In genomic region chr1:43152866-43153265, GRCh38 we compare ENCODE assay signal across 17 cellular contexts. TPM values are rescaled to one million over a fixed set of nuclear protein-coding genes. Genes with fewer than 3 reads are reported as not detected.
DNase-seq lines count a peak whose midpoint lies in the region; ATAC-seq, FAIRE-seq and TF ChIP-seq lines count a peak whose summit lies in the region.
"Had no signal": no experiment of that assay in that cellular context is flagged by ENCODE, and none has a peak within 500 bp of the region (broad histone marks: within the 10 kb centered on the region; RNA-seq: fewer than 3 reads in every experiment).

No MANE protein-coding gene starts in this region.

- DNase-seq in A549 (ENCODE audit: low read depth in 1 of 2, low spot score in 1 of 2) (no peak), HCT116 (ENCODE audit: low read depth, low spot score) (no peak), RWPE2 (ENCODE audit: low spot score) (no peak), esophagus muscularis mucosa (ENCODE audit: extremely low spot score) (peak; percentile 90), testis (no peak), NCI-H524 treated with DMSO at 0.1 percent for 48 hours (lab: John Stamatoyannopoulos, UW) (no peak)
- DNase-seq in CD4-positive, alpha-beta memory T cell = no peak
- no peak for DNase-seq in activated CD4-positive, alpha-beta T cell treated with anti-CD3 and anti-CD28 coated beads, Interleukin-2, amount 10 ng/mL, durations not matched to agents 24 days and 14 days
- DNase-seq: heart left ventricle, kidney glomerular epithelial cell, MM.1S, NCI-H226, PC-3 had no signal

- no peaks in the 10 kb centered on the region for H3K36me3 ChIP-seq in HCT116 (ENCODE audit: control insufficient read depth in 1 of 2, insufficient read depth in 2 of 2, low read length in 2 of 2)
- H3K36me3 ChIP-seq in RWPE2 (ENCODE audit: low read depth) = no peaks in the 10 kb centered on the region
- H3K36me3 ChIP-seq in esophagus muscularis mucosa = no peaks in the 10 kb centered on the region
- H3K36me3 ChIP-seq in CD4-positive, alpha-beta memory T cell (ENCODE audit: insufficient read depth, low read length) = no peaks in the 10 kb centered on the region
- no peaks in the 10 kb centered on the region for H3K36me3 ChIP-seq in testis (ENCODE audit: low read depth, missing control alignments)
- H3K36me3 ChIP-seq: cardiac muscle cell, heart left ventricle had no signal

- no peak for FAIRE-seq in A549 (lab: Jason Lieb, UNC)
- FAIRE-seq: D721Med had no signal

- no peak for TF ChIP-seq POLR2A in A549 (IDR thresholded peaks at IDR 0.05; ENCODE audit: low read length)
- no peak for TF ChIP-seq POLR2A in HCT116 (IDR thresholded peaks at IDR 0.05; ENCODE audit: borderline replicate concordance, extremely low read depth, insufficient read depth, insufficient read length)
- no peak for TF ChIP-seq POLR2A in esophagus muscularis mucosa (IDR thresholded peaks at IDR 0.05; ENCODE audit: low read depth)
- no peak for TF ChIP-seq POLR2A in testis (IDR thresholded peaks at IDR 0.05)

- no peaks in the 10 kb centered on the region for H3K79me2 ChIP-seq in HCT116 (ENCODE audit: insufficient read depth, low read length)

- TF ChIP-seq RAD21 in A549 (conservative IDR thresholded peaks at IDR 0.05 in 1 of 2, IDR thresholded peaks at IDR 0.05 in 1 of 2) (no peak), HCT116 (IDR thresholded peaks at IDR 0.05; ENCODE audit: low read depth) (no peak)

- intact Hi-C loops in HCT116 (cut with micrococcal nuclease) (no loop called here), esophagus muscularis mucosa (cut with DNase I) (no loop called here), testis (cut with DNase I; ENCODE audit: low total_unique reads) (no loop called here)
- intact Hi-C loops in CD4-positive, alpha-beta memory T cell (cut with micrococcal nuclease) = no loop called here
- intact Hi-C loops in activated CD4-positive, alpha-beta T cell treated with anti-CD3 and anti-CD28 coated beads, Interleukin-2, amount 10 ng/mL, durations not matched to agents 24 days and 14 days (cut with micrococcal nuclease) = no loop called here

- TF ChIP-seq EP300 in A549 (IDR thresholded peaks at IDR 0.05) (no peak), esophagus muscularis mucosa (IDR thresholded peaks at IDR 0.05) (no peak)

- peaks cover 0 to 5% (median 0%) of the 10 kb centered on the region in 4 donors for H3K4me1 Mint-ChIP-seq in CD4-positive, alpha-beta memory T cell
- no peaks in the 10 kb centered on the region for H3K4me1 Mint-ChIP-seq in activated CD4-positive, alpha-beta T cell treated with anti-CD3 and anti-CD28 coated beads, Interleukin-2, amount 10 ng/mL, durations not matched to agents 24 days and 14 days

- no TSS peak for BruUV-seq in HCT116 (replicated peaks; lab: Mats Ljungman, UMichigan)

- no peaks in the 10 kb centered on the region for H3K9me2 ChIP-seq in HCT116 (ENCODE audit: insufficient read depth)

- H3K36me3 Mint-ChIP-seq in CD4-positive, alpha-beta memory T cell = no peaks in the 10 kb centered on the region
- no peaks in the 10 kb centered on the region for H3K36me3 Mint-ChIP-seq in activated CD4-positive, alpha-beta T cell treated with anti-CD3 and anti-CD28 coated beads, Interleukin-2, amount 10 ng/mL, durations not matched to agents 24 days and 14 days (ENCODE audit: low read depth)
- H3K36me3 Mint-ChIP-seq: activated naive CD8-positive, alpha-beta T cell had no signal

- H3K9me3 Mint-ChIP-seq in CD4-positive, alpha-beta memory T cell = no peaks in the 10 kb centered on the region
- H3K9me3 Mint-ChIP-seq in activated CD4-positive, alpha-beta T cell treated with anti-CD3 and anti-CD28 coated beads, Interleukin-2, amount 10 ng/mL, durations not matched to agents 24 days and 14 days = no peaks in the 10 kb centered on the region
- H3K9me3 Mint-ChIP-seq: stimulated activated naive CD8-positive, alpha-beta T cell treated with anti-CD3 and anti-CD28 coated beads, Interleukin-15, Interleukin-2, amounts not matched to agents 100 ng/mL and 50 ng/mL, for 24 hours had no signal

- POLR2A ChIA-PET in A549 (lab: Yijun Ruan, JAX) (no interaction called here), HCT116 (lab: Charles Lee) (no interaction called here)
- POLR2A ChIA-PET in CD4-positive, alpha-beta memory T cell (lab: Charles Lee; ENCODE audit: partially characterized antibody) = no interaction called here

- H3K27me3 ChIP-seq in HCT116 (ENCODE audit: insufficient read depth, low read length) (no peaks in the 10 kb centered on the region), RWPE2 (ENCODE audit: insufficient read depth, poor library complexity, severe bottlenecking) (no peaks in the 10 kb centered on the region), esophagus muscularis mucosa (peaks cover 0 to 67% (median 8%) of the 10 kb centered on the region in 4 donors), testis (no peaks in the 10 kb centered on the region)
- H3K27me3 ChIP-seq in CD4-positive, alpha-beta memory T cell (ENCODE audit: insufficient read depth, low read length) = peaks cover 18% of the 10 kb centered on the region
- H3K27me3 ChIP-seq: cardiac muscle cell had no signal

- no peaks in the 10 kb centered on the region for H3K4me1 ChIP-seq in A549
- peaks cover 2 to 9% of the 10 kb centered on the region in 2 experiments; a peak in 3 of 4 replicates for H3K4me1 ChIP-seq in HCT116 (ENCODE audit: control insufficient read depth in 1 of 2, insufficient read depth in 2 of 2, low read length in 2 of 2)
- H3K4me1 ChIP-seq in RWPE2 (ENCODE audit: insufficient read depth, poor library complexity, severe bottlenecking) = peaks cover 17% of the 10 kb centered on the region
- peaks cover 6 to 8% (median 7%) of the 10 kb centered on the region in 4 donors for H3K4me1 ChIP-seq in esophagus muscularis mucosa
- H3K4me1 ChIP-seq in CD4-positive, alpha-beta memory T cell (ENCODE audit: insufficient read depth, low read length) = peaks cover under 1% of the 10 kb centered on the region
- no peaks in the 10 kb centered on the region for H3K4me1 ChIP-seq in testis

- H4K20me1 ChIP-seq in HCT116 (ENCODE audit: insufficient read depth) = no peaks in the 10 kb centered on the region

- H2AFZ ChIP-seq in HCT116 (ENCODE audit: low read depth, low read length, poor library complexity, severe bottlenecking) = peak overlapping the region; percentile 81

- 75% methylated on average over 4 of the region's 4 CpGs for WGBS in A549 (ENCODE audit: missing lambda C conversion rate)
- WGBS in esophagus muscularis mucosa = 68% methylated on average over 4 of the region's 4 CpGs
- WGBS in testis, 2 donors = 69 to 83% methylated on average over 4 of the region's 4 CpGs

- RAD21 ChIA-PET in HCT116 (lab: Charles Lee; ENCODE audit: low non-redundant PET in 1 of 2, low total read pairs in 2 of 2, uncharacterized antibody in 2 of 2, unreplicated experiment in 2 of 2) = no interaction called here

- H3K9me3 ChIP-seq in A549 (no peaks in the 10 kb centered on the region), HCT116 (ENCODE audit: control insufficient read depth in 1 of 2, insufficient read depth in 1 of 2, low read depth in 1 of 2, low read length in 2 of 2) (no peaks in the 10 kb centered on the region), RWPE2 (ENCODE audit: severe bottlenecking) (no peaks in the 10 kb centered on the region), esophagus muscularis mucosa (no peaks in the 10 kb centered on the region), testis (no peaks in the 10 kb centered on the region)
- no peaks in the 10 kb centered on the region for H3K9me3 ChIP-seq in CD4-positive, alpha-beta memory T cell (ENCODE audit: control insufficient read depth in 1 of 2, low read length in 2 of 2)
- H3K9me3 ChIP-seq: heart left ventricle had no signal

- H3K27me3 Mint-ChIP-seq in CD4-positive, alpha-beta memory T cell = peaks cover 25 to 31% of the 10 kb centered on the region in 2 donors
- H3K27me3 Mint-ChIP-seq in activated CD4-positive, alpha-beta T cell treated with anti-CD3 and anti-CD28 coated beads, Interleukin-2, amount 10 ng/mL, durations not matched to agents 24 days and 14 days = peaks cover 23% of the 10 kb centered on the region

- H3K27ac ChIP-seq in A549 = peak overlapping the region; percentile 17 to 54; a peak in 2 of 6 replicates
- H3K27ac ChIP-seq in HCT116 (ENCODE audit: low read depth, low read length) = no peak overlapping the region
- H3K27ac ChIP-seq in RWPE2 (ENCODE audit: poor library complexity, severe bottlenecking) = peak overlapping the region; percentile 34
- no peak overlapping the region for H3K27ac ChIP-seq in esophagus muscularis mucosa (replicated peaks in 1 of 4)
- no peak overlapping the region for H3K27ac ChIP-seq in CD4-positive, alpha-beta memory T cell (ENCODE audit: low read depth, low read length)
- no peak overlapping the region for H3K27ac ChIP-seq in testis
- H3K27ac ChIP-seq: cardiac muscle cell, heart left ventricle had no signal

- no peak for TF ChIP-seq CTCF in A549 (IDR thresholded peaks at IDR 0.05)
- no peak for TF ChIP-seq CTCF in HCT116 (IDR thresholded peaks at IDR 0.05 in 2 of 3, conservative IDR thresholded peaks at IDR 0.05 in 1 of 3; ENCODE audit: borderline replicate concordance in 1 of 3, insufficient read depth in 1 of 3, low read depth in 2 of 3, low read length in 2 of 3)
- no peak for TF ChIP-seq CTCF in RWPE2 (IDR thresholded peaks at IDR 0.05; ENCODE audit: poor library complexity, severe bottlenecking)
- TF ChIP-seq CTCF in esophagus muscularis mucosa (IDR thresholded peaks at IDR 0.05) = no peak
- no peak for TF ChIP-seq CTCF in testis (IDR thresholded peaks at IDR 0.05)

- CTCF ChIA-PET in A549 (lab: Yijun Ruan, JAX) (interaction anchor here (0.6 kb wide), 1 partner anchor 169 kb away, joined by 3 read pairs; no protein-coding TSS in a partner anchor), HCT116 (lab: Charles Lee) (interaction anchor here (1.6 kb wide), 1 partner anchor 9 kb away, joined by 9 read pairs; no protein-coding TSS in a partner anchor)
- CTCF ChIA-PET in CD4-positive, alpha-beta memory T cell (lab: Charles Lee; ENCODE audit: partially characterized antibody) = interaction anchor here (0.7 kb wide), 1 partner anchor 307 kb away, joined by 3 read pairs; the partner anchor contains the start of gene ZNF691

- H3K4me3 ChIP-seq in A549 (no peak overlapping the region), HCT116 (replicated peaks in 1 of 2; ENCODE audit: low read depth in 1 of 2, low read length in 2 of 2) (no peak overlapping the region), RWPE2 (ENCODE audit: severe bottlenecking) (no peak overlapping the region), esophagus muscularis mucosa (no peak overlapping the region), testis (no peak overlapping the region)
- H3K4me3 ChIP-seq in CD4-positive, alpha-beta memory T cell (ENCODE audit: low read length in 2 of 2) = no peak overlapping the region
- H3K4me3 ChIP-seq: cardiac muscle cell, heart left ventricle had no signal

- ATAC-seq in A549 (no peak), HCT116 (no peak; the same call in 1 of the 2 replicates), RWPE2 (ENCODE audit: low read depth) (peak; percentile 96)
- ATAC-seq: heart left ventricle, PC-3 had no signal

- H3K4me2 ChIP-seq in A549 = no peak overlapping the region
- H3K4me2 ChIP-seq in HCT116 (ENCODE audit: low read length) = peak overlapping the region; percentile 1; the same call in 1 of the 2 replicates

- H3K27ac Mint-ChIP-seq in CD4-positive, alpha-beta memory T cell = no peak overlapping the region
- no peak overlapping the region for H3K27ac Mint-ChIP-seq in activated CD4-positive, alpha-beta T cell treated with anti-CD3 and anti-CD28 coated beads, Interleukin-2, amount 10 ng/mL, durations not matched to agents 24 days and 14 days
- H3K27ac Mint-ChIP-seq: activated naive CD8-positive, alpha-beta T cell; stimulated activated naive CD8-positive, alpha-beta T cell treated with anti-CD3 and anti-CD28 coated beads, Interleukin-15, Interleukin-2, amounts not matched to agents 100 ng/mL and 50 ng/mL, for 24 hours had no signal

- no peak overlapping the region for H3K9ac ChIP-seq in HCT116 (ENCODE audit: low read length)

- H3K4me3 Mint-ChIP-seq in CD4-positive, alpha-beta memory T cell = no peak overlapping the region
- no peak overlapping the region for H3K4me3 Mint-ChIP-seq in activated CD4-positive, alpha-beta T cell treated with anti-CD3 and anti-CD28 coated beads, Interleukin-2, amount 10 ng/mL, durations not matched to agents 24 days and 14 days
- H3K4me3 Mint-ChIP-seq: activated naive CD8-positive, alpha-beta T cell; stimulated activated naive CD8-positive, alpha-beta T cell treated with anti-CD3 and anti-CD28 coated beads, Interleukin-15, Interleukin-2, amounts not matched to agents 100 ng/mL and 50 ng/mL, for 24 hours had no signal

RNA-seq across cellular contexts. Expression of gene EBNA1BP2, which starts 19.2 kb away (rescaled TPM):
- polyA plus RNA-seq in A549 (2011; rRNA removed) (84.9 and 109 TPM in 2 replicates), A549 (2017; fragmentation: RNase III; extraction: RNeasy Plus Mini Kit Qiagen cat#74134 plus additional on column Dnase treatment) (139 to 178 TPM (median 151 TPM) in 3 replicates), testis (ENCODE audit: insufficient read depth, low read depth, low replicate concordance) (87.9 TPM)
- 133 and 149 TPM in 2 replicates for polyA plus RNA-seq in A549 (2012; cell fraction: cytosol; rRNA removed)
- 93.1 and 111 TPM in 2 replicates for polyA plus RNA-seq in A549 (2012; cell fraction: nucleus; rRNA removed)
- 35.7 and 39.3 TPM in 2 replicates for polyA minus RNA-seq in A549 (2011; rRNA and poly(A)+ RNA removed)
- total RNA-seq in HCT116 (2021; ENCODE audit: unreplicated experiment) (109 TPM), esophagus muscularis mucosa (10 to 100 TPM; 49.8 to 71.7 (median 58.4) TPM), testis (10 to 100 TPM; 74.0 to 81.7 TPM)
- polyA plus RNA-seq in HCT116 (2012) = 82.5 and 104 TPM in 2 replicates
- 10 to 100 TPM; 23.6 to 27.6 TPM for total RNA-seq in CD4-positive, alpha-beta memory T cell
- polyA plus RNA-seq in CD4-positive, alpha-beta memory T cell = 10 to 100 TPM; 56.7 to 72.2 TPM
- total RNA-seq in activated CD4-positive, alpha-beta T cell treated with anti-CD3 and anti-CD28 coated beads, Interleukin-2, amount 10 ng/mL, durations not matched to agents 24 days and 14 days = 134 and 135 TPM in 2 replicates

RNA-seq across cellular contexts. Expression of gene CFAP57, which starts 19.3 kb away (rescaled TPM):
- polyA plus RNA-seq in A549 (2011; rRNA removed) = 0.80 and 1.3 TPM in 2 replicates
- polyA plus RNA-seq in A549 (2012; cell fraction: cytosol; rRNA removed) = 0.22 and 0.35 TPM in 2 replicates
- polyA plus RNA-seq in A549 (2012; cell fraction: nucleus; rRNA removed) = 0.28 and 0.34 TPM in 2 replicates
- polyA plus RNA-seq in A549 (2017; fragmentation: RNase III; extraction: RNeasy Plus Mini Kit Qiagen cat#74134 plus additional on column Dnase treatment) = 0.54 to 0.73 TPM (median 0.62 TPM) in 3 replicates
- polyA minus RNA-seq in A549 (2011; rRNA and poly(A)+ RNA removed) = 1.3 and 2.2 TPM in 2 replicates
- 0.49 TPM for total RNA-seq in HCT116 (2021; ENCODE audit: unreplicated experiment)
- polyA plus RNA-seq in HCT116 (2012) = 0.34 and 0.41 TPM in 2 replicates
- total RNA-seq in esophagus muscularis mucosa = not detected
- not detected for total RNA-seq in CD4-positive, alpha-beta memory T cell
- polyA plus RNA-seq in CD4-positive, alpha-beta memory T cell = under 1 TPM in 1 of 2 donors, not detected in 1; 0.07 TPM
- 0.40 TPM in 1 of 2 replicates, not detected in the other for total RNA-seq in activated CD4-positive, alpha-beta T cell treated with anti-CD3 and anti-CD28 coated beads, Interleukin-2, amount 10 ng/mL, durations not matched to agents 24 days and 14 days
- total RNA-seq in testis = 10 to 100 TPM; 16.6 to 22.9 TPM
- 38.7 TPM for polyA plus RNA-seq in testis (ENCODE audit: insufficient read depth, low read depth, low replicate concordance)
- total RNA-seq: cardiac muscle cell had no signal

Comparison
In these comparisons a context has a peak if more than half of its experiments do, and no peak if none do; other contexts are left out.
1. H3K27ac ChIP-seq: peak in A549 (2 of 2) and RWPE2 (single experiment); none in HCT116 (single experiment), esophagus muscularis mucosa (0 of 4), CD4-positive, alpha-beta memory T cell (single experiment) and testis (0 of 2).
2. RNA of gene CFAP57, which starts 19.3 kb away (total RNA-seq): 16.6 to 22.9 TPM in testis; 0.49 TPM in HCT116 (single experiment), 0.40 TPM in activated CD4-positive, alpha-beta T cell treated with anti-CD3 and anti-CD28 coated beads, Interleukin-2, amount 10 ng/mL, durations not matched to agents 24 days and 14 days, not detected in esophagus muscularis mucosa and not detected in CD4-positive, alpha-beta memory T cell; every median in the first group is over 10 times any median in the second.